Comparison of ENCODE assay signal across 2 cellular contexts in the genomic region with DNA sequence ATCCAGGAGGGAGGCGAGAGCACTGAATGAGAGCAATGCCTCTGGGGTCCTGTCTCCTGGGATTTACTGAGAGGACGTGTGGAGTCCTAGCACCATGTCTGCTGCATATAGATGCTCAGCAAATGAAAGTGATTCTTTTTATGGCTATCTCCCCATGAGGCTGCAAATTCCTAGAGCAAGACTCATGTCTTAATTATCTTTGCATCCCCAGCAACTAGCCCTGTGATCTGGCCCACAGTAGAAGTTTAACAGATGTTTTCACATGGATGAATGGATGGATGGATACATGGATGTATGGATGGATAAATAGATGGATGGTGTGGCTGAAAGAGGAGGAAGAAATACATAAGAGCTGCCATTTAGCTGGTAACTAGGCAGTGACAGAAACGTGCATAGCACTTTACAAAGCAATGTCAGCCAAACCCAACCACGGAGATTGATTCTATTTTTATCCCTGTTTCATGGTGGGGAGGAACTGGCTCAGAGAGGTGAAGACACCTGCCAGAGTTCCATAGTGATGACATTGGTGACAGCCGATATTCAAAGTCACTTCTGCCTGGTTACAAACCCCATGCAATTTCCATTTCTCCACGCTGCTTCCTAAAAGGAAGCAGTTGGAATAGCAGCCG.
TF ChIP-seq lines count a peak whose summit lies in the region.

No MANE protein-coding gene starts in this region.

TF ChIP-seq in SK-N-SH, 30 proteins besides CTCF, POLR2A, EP300 and RAD21 (continued from another document):
- TF ChIP-seq, protein P1, sequence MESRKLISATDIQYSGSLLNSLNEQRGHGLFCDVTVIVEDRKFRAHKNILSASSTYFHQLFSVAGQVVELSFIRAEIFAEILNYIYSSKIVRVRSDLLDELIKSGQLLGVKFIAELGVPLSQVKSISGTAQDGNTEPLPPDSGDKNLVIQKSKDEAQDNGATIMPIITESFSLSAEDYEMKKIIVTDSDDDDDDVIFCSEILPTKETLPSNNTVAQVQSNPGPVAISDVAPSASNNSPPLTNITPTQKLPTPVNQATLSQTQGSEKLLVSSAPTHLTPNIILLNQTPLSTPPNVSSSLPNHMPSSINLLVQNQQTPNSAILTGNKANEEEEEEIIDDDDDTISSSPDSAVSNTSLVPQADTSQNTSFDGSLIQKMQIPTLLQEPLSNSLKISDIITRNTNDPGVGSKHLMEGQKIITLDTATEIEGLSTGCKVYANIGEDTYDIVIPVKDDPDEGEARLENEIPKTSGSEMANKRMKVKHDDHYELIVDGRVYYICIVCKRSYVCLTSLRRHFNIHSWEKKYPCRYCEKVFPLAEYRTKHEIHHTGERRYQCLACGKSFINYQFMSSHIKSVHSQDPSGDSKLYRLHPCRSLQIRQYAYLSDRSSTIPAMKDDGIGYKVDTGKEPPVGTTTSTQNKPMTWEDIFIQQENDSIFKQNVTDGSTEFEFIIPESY (IDR thresholded peaks at IDR 0.05; ENCODE audit: borderline replicate concordance, low read depth) = no peak
- no peak for TF ChIP-seq FOXJ3 (CRISPR knock-in tag; IDR thresholded peaks at IDR 0.05)
- TF ChIP-seq EZH2phosphoT487 (IDR thresholded peaks at IDR 0.05; ENCODE audit: borderline replicate concordance, low read depth) = no peak
- TF ChIP-seq, protein P2, sequence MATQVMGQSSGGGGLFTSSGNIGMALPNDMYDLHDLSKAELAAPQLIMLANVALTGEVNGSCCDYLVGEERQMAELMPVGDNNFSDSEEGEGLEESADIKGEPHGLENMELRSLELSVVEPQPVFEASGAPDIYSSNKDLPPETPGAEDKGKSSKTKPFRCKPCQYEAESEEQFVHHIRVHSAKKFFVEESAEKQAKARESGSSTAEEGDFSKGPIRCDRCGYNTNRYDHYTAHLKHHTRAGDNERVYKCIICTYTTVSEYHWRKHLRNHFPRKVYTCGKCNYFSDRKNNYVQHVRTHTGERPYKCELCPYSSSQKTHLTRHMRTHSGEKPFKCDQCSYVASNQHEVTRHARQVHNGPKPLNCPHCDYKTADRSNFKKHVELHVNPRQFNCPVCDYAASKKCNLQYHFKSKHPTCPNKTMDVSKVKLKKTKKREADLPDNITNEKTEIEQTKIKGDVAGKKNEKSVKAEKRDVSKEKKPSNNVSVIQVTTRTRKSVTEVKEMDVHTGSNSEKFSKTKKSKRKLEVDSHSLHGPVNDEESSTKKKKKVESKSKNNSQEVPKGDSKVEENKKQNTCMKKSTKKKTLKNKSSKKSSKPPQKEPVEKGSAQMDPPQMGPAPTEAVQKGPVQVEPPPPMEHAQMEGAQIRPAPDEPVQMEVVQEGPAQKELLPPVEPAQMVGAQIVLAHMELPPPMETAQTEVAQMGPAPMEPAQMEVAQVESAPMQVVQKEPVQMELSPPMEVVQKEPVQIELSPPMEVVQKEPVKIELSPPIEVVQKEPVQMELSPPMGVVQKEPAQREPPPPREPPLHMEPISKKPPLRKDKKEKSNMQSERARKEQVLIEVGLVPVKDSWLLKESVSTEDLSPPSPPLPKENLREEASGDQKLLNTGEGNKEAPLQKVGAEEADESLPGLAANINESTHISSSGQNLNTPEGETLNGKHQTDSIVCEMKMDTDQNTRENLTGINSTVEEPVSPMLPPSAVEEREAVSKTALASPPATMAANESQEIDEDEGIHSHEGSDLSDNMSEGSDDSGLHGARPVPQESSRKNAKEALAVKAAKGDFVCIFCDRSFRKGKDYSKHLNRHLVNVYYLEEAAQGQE (IDR thresholded peaks at IDR 0.05; ENCODE audit: low read depth, low read length) = no peak
- TF ChIP-seq, protein P3, sequence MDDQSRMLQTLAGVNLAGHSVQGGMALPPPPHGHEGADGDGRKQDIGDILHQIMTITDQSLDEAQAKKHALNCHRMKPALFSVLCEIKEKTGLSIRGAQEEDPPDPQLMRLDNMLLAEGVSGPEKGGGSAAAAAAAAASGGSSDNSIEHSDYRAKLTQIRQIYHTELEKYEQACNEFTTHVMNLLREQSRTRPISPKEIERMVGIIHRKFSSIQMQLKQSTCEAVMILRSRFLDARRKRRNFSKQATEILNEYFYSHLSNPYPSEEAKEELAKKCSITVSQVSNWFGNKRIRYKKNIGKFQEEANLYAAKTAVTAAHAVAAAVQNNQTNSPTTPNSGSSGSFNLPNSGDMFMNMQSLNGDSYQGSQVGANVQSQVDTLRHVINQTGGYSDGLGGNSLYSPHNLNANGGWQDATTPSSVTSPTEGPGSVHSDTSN (IDR thresholded peaks at IDR 0.05) = no peak
- no peak for TF ChIP-seq FOSL2 (IDR thresholded peaks at IDR 0.05; ENCODE audit: borderline replicate concordance, low read depth)
- TF ChIP-seq ELF1 (IDR thresholded peaks at IDR 0.05) = no peak
- no peak for TF ChIP-seq YY1 (IDR thresholded peaks at IDR 0.05; ENCODE audit: low read depth)

TF ChIP-seq in SK-N-SH treated with all-trans-retinoic acid at 6 μM for 48 hours, 23 proteins besides CTCF, POLR2A, EP300 and RAD21 (continued from another document):
- TF ChIP-seq, protein P4, sequence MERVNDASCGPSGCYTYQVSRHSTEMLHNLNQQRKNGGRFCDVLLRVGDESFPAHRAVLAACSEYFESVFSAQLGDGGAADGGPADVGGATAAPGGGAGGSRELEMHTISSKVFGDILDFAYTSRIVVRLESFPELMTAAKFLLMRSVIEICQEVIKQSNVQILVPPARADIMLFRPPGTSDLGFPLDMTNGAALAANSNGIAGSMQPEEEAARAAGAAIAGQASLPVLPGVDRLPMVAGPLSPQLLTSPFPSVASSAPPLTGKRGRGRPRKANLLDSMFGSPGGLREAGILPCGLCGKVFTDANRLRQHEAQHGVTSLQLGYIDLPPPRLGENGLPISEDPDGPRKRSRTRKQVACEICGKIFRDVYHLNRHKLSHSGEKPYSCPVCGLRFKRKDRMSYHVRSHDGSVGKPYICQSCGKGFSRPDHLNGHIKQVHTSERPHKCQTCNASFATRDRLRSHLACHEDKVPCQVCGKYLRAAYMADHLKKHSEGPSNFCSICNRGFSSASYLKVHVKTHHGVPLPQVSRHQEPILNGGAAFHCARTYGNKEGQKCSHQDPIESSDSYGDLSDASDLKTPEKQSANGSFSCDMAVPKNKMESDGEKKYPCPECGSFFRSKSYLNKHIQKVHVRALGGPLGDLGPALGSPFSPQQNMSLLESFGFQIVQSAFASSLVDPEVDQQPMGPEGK (CRISPR knock-in tag; IDR thresholded peaks at IDR 0.05; ENCODE audit: borderline replicate concordance) = no peak
- TF ChIP-seq ZFP30 (CRISPR knock-in tag; IDR thresholded peaks at IDR 0.05) = no peak
- TF ChIP-seq ESRRG (CRISPR knock-in tag; IDR thresholded peaks at IDR 0.05) = no peak
- no peak for TF ChIP-seq OSR1 (CRISPR knock-in tag; IDR thresholded peaks at IDR 0.05)
- no peak for TF ChIP-seq RARB (CRISPR knock-in tag; IDR thresholded peaks at IDR 0.05)
- TF ChIP-seq BACH2 (CRISPR knock-in tag; IDR thresholded peaks at IDR 0.05; ENCODE audit: borderline replicate concordance) = no peak
- TF ChIP-seq ZFP3 (CRISPR knock-in tag; IDR thresholded peaks at IDR 0.05) = no peak
- TF ChIP-seq, protein P5, sequence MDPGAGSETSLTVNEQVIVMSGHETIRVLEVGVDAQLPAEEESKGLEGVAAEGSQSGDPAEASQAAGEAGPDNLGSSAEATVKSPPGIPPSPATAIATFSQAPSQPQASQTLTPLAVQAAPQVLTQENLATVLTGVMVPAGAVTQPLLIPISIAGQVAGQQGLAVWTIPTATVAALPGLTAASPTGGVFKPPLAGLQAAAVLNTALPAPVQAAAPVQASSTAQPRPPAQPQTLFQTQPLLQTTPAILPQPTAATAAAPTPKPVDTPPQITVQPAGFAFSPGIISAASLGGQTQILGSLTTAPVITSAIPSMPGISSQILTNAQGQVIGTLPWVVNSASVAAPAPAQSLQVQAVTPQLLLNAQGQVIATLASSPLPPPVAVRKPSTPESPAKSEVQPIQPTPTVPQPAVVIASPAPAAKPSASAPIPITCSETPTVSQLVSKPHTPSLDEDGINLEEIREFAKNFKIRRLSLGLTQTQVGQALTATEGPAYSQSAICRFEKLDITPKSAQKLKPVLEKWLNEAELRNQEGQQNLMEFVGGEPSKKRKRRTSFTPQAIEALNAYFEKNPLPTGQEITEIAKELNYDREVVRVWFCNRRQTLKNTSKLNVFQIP (CRISPR knock-in tag; IDR thresholded peaks at IDR 0.05; ENCODE audit: borderline replicate concordance, low read depth) = no peak
- TF ChIP-seq, protein P6, sequence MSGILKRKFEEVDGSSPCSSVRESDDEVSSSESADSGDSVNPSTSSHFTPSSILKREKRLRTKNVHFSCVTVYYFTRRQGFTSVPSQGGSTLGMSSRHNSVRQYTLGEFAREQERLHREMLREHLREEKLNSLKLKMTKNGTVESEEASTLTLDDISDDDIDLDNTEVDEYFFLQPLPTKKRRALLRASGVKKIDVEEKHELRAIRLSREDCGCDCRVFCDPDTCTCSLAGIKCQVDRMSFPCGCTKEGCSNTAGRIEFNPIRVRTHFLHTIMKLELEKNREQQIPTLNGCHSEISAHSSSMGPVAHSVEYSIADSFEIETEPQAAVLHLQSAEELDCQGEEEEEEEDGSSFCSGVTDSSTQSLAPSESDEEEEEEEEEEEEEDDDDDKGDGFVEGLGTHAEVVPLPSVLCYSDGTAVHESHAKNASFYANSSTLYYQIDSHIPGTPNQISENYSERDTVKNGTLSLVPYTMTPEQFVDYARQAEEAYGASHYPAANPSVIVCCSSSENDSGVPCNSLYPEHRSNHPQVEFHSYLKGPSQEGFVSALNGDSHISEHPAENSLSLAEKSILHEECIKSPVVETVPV (CRISPR knock-in tag; IDR thresholded peaks at IDR 0.05) = no peak
- no peak for TF ChIP-seq TOX (CRISPR knock-in tag; IDR thresholded peaks at IDR 0.05; ENCODE audit: borderline replicate concordance)
